In genomic region chr16:2015947-2016208, GRCh38 we compare ENCODE assay signal across 1 cellular context.
TF ChIP-seq lines count a peak whose summit lies in the region.

No MANE protein-coding gene starts in this region.

TF ChIP-seq in GM12891, 5 proteins besides CTCF, POLR2A, EP300 and RAD21:
- TF ChIP-seq SPI1 (IDR thresholded peaks at IDR 0.05; ENCODE audit: low read depth, low read length) (no peak), POU2F2 (IDR thresholded peaks at IDR 0.05; ENCODE audit: low read depth, low read length) (no peak), PAX5 (IDR thresholded peaks at IDR 0.05; ENCODE audit: insufficient read depth, low read length, severe bottlenecking) (no peak), TAF1 (IDR thresholded peaks at IDR 0.05; ENCODE audit: low read depth, low read length) (no peak), POLR2AphosphoS5 (IDR thresholded peaks at IDR 0.05; ENCODE audit: low read depth, low read length) (no peak)
